In the genomic region with DNA sequence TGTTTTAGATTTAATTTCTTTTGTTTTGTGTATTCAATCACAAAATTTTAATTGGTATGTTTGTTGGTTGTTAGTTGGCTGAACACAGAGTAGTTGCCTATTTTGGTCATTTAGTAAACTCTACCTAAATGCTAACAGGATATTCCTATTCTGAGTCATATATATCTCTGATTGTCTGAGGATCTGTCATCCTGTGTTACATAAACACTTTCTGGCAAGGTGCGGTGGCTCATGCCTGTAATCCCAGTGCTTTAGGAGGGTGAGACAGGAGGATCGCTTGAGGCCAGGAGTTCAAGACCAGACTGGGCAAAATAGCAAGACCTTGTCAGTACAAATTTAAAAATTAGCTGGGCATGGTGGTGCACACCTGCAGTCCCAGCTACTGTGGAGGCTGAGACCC, we compare ENCODE assay signal across 19 cellular contexts.
"Had no signal": no experiment of that assay in that cellular context is flagged by ENCODE, and none has a peak within 500 bp of the region (broad histone marks: within the 10 kb centered on the region; RNA-seq: fewer than 3 reads in every experiment).

No MANE protein-coding gene starts in this region.

- H3K9me3 ChIP-seq: ascending aorta, psoas muscle, right lobe of liver, testis, upper lobe of left lung had no signal

- H3K27me3 ChIP-seq: ascending aorta, cardiac muscle cell, right lobe of liver, testis, upper lobe of left lung had no signal

- H3K4me3 Mint-ChIP-seq: activated naive CD8-positive, alpha-beta T cell treated with anti-CD3 and anti-CD28 coated beads, Interleukin-2, amount 50 U/mL, for 24 hours; activated T-helper 17 cell treated with anti-CD3 and anti-CD28 coated beads, Interleukin-2, amount 50 U/mL, for 72 hours; neural crest cell; stimulated activated naive CD8-positive, alpha-beta T cell treated with anti-CD3 and anti-CD28 coated beads, Interleukin-15, Interleukin-2, amounts not matched to agents 100 ng/mL and 50 ng/mL, for 24 hours had no signal

- H3K4me1 Mint-ChIP-seq: activated naive CD8-positive, alpha-beta T cell treated with anti-CD3 and anti-CD28 coated beads, Interleukin-2, amount 50 U/mL, for 24 hours; activated T-helper 17 cell treated with anti-CD3 and anti-CD28 coated beads, Interleukin-2, amount 50 U/mL, for 72 hours; neural crest cell had no signal

- H3K4me2 ChIP-seq: smooth muscle cell had no signal

- H3K4me3 ChIP-seq: ascending aorta, cardiac muscle cell, lung, psoas muscle, right lobe of liver, smooth muscle cell, testis, upper lobe of left lung had no signal

- H3K9me3 Mint-ChIP-seq: activated naive CD8-positive, alpha-beta T cell treated with anti-CD3 and anti-CD28 coated beads, Interleukin-2, amount 50 U/mL, for 24 hours; activated T-helper 17 cell treated with anti-CD3 and anti-CD28 coated beads, Interleukin-2, amount 50 U/mL, for 72 hours; neural crest cell; stimulated activated naive CD8-positive, alpha-beta T cell treated with anti-CD3 and anti-CD28 coated beads, Interleukin-15, Interleukin-2, amounts not matched to agents 100 ng/mL and 50 ng/mL, for 24 hours had no signal

- H3K36me3 ChIP-seq: cardiac muscle cell, right lobe of liver, upper lobe of left lung had no signal

- DNase-seq: activated CD4-positive, alpha-beta T cell treated with anti-CD3 and anti-CD28 coated beads, Interleukin-2, amount 50 U/mL, for 4 hours; activated CD4-positive, CD25-positive, alpha-beta regulatory T cell treated with anti-CD3 and anti-CD28 coated beads, Interleukin-2, amount 50 U/mL, for 72 hours; activated naive CD4-positive, alpha-beta T cell treated with Interleukin-2 at 50 U/mL for 16 hours; activated naive CD8-positive, alpha-beta T cell treated with anti-CD3 and anti-CD28 coated beads, Interleukin-2, amount 50 U/mL, for 24 hours; erythroblast; glutamatergic neuron; kidney glomerular epithelial cell; psoas muscle; right lobe of liver; T1000; testis; upper lobe of left lung had no signal

- ATAC-seq: activated naive CD8-positive, alpha-beta T cell treated with anti-CD3 and anti-CD28 coated beads, Interleukin-2, amount 50 U/mL, for 24 hours; activated T-helper 17 cell treated with anti-CD3 and anti-CD28 coated beads, Interleukin-2, amount 50 U/mL, for 72 hours; psoas muscle; right lobe of liver had no signal

- H3K4me1 ChIP-seq: psoas muscle, right lobe of liver had no signal

- H3K27ac Mint-ChIP-seq: activated naive CD8-positive, alpha-beta T cell treated with anti-CD3 and anti-CD28 coated beads, Interleukin-2, amount 50 U/mL, for 24 hours; activated T-helper 17 cell treated with anti-CD3 and anti-CD28 coated beads, Interleukin-2, amount 50 U/mL, for 72 hours; stimulated activated naive CD8-positive, alpha-beta T cell treated with anti-CD3 and anti-CD28 coated beads, Interleukin-15, Interleukin-2, amounts not matched to agents 100 ng/mL and 50 ng/mL, for 24 hours had no signal

- H3K27ac ChIP-seq: ascending aorta, cardiac muscle cell, psoas muscle, right lobe of liver, testis had no signal
